Comparison of ENCODE assay signal across 16 cellular contexts in genomic region chr15:70436428-70436827, GRCh38.
DNase-seq lines count a peak whose midpoint lies in the region; ATAC-seq, FAIRE-seq and TF ChIP-seq lines count a peak whose summit lies in the region.
"Had no signal": no experiment of that assay in that cellular context is flagged by ENCODE, and none has a peak within 500 bp of the region (broad histone marks: within the 10 kb centered on the region; RNA-seq: fewer than 3 reads in every experiment).

No MANE protein-coding gene starts in this region.

- POLR2A ChIA-PET in activated CD4-positive, alpha-beta memory T cell treated with anti-CD3 and anti-CD28 coated beads for 36 hours (lab: Charles Lee): no interaction called here
- POLR2A ChIA-PET in activated CD4-positive, alpha-beta memory T cell treated with anti-CD3 and anti-CD28 coated beads, Interleukin-2, amount 10 ng/mL, durations not matched to agents 7 days and 5 days (lab: Charles Lee): no interaction called here
- POLR2A ChIA-PET in GM12878 (lab: Charles Lee): interaction anchor here (1.0 kb wide), 1 partner anchor 27 kb away, joined by 4 read pairs; no protein-coding TSS in a partner anchor

- RAD21 ChIA-PET in GM12878 (lab: Charles Lee; ENCODE audit: unreplicated experiment): no interaction called here

- H3K4me3 ChIP-seq in GM12878 (no peak overlapping the region; the same call in 1 of the 2 replicates), mammary epithelial cell (replicated peaks in 1 of 3; ENCODE audit: insufficient read depth in 1 of 3, low read depth in 2 of 3, low read length in 3 of 3) (no peak overlapping the region)
- H3K4me3 ChIP-seq: A549 had no signal

- H3K4me3 Mint-ChIP-seq in activated CD4-positive, alpha-beta memory T cell treated with anti-CD3 and anti-CD28 coated beads for 36 hours: no peak overlapping the region
- H3K4me3 Mint-ChIP-seq in activated CD4-positive, alpha-beta memory T cell treated with anti-CD3 and anti-CD28 coated beads, Interleukin-2, amount 10 ng/mL, durations not matched to agents 7 days and 5 days: no peak overlapping the region
- H3K4me3 Mint-ChIP-seq in activated T-helper 1 cell treated with anti-CD3 and anti-CD28 coated beads, Interleukin-12 subunit alpha, Interleukin-12 subunit beta, Interleukin-2, Interleukin-4 antibody, amounts not matched to agents 30 ng/mL and 10 ng/mL and 1 ng/mL, durations not matched to agents 14 hours and 24 hours and 36 hours: no peak overlapping the region

- BruUV-seq in GM12878 (replicated peaks; lab: Mats Ljungman, UMichigan) (no TSS peak), mammary epithelial cell (replicated peaks; lab: Mats Ljungman, UMichigan) (no TSS peak)

- in situ Hi-C loops in GM12878 (cut with MboI) (no loop called here), mammary epithelial cell (cut with MboI; ENCODE audit: low sequenced_read_pairs in 2 of 2) (no loop called here)

- H3K9me3 ChIP-seq in GM12878 (replicated peaks; ENCODE audit: control insufficient read depth, insufficient read depth, low read length): no peaks in the 10 kb centered on the region
- no peaks in the 10 kb centered on the region for H3K9me3 ChIP-seq in mammary epithelial cell (replicated peaks; ENCODE audit: insufficient read depth, low read length)
- H3K9me3 ChIP-seq: A549 had no signal

- H3K9me3 Mint-ChIP-seq in activated CD4-positive, alpha-beta memory T cell treated with anti-CD3 and anti-CD28 coated beads for 36 hours: no peaks in the 10 kb centered on the region
- no peaks in the 10 kb centered on the region for H3K9me3 Mint-ChIP-seq in activated CD4-positive, alpha-beta memory T cell treated with anti-CD3 and anti-CD28 coated beads, Interleukin-2, amount 10 ng/mL, durations not matched to agents 7 days and 5 days
- no peaks in the 10 kb centered on the region for H3K9me3 Mint-ChIP-seq in activated T-helper 1 cell treated with anti-CD3 and anti-CD28 coated beads, Interleukin-12 subunit alpha, Interleukin-12 subunit beta, Interleukin-2, Interleukin-4 antibody, amounts not matched to agents 30 ng/mL and 10 ng/mL and 1 ng/mL, durations not matched to agents 14 hours and 24 hours and 36 hours
- H3K9me3 Mint-ChIP-seq: IgD-negative memory B cell had no signal

- TF ChIP-seq CTCF in GM12878 (IDR thresholded peaks at IDR 0.05 in 2 of 3, conservative IDR thresholded peaks at IDR 0.05 in 1 of 3; ENCODE audit: control insufficient read depth in 2 of 3, extremely low read depth in 1 of 3, insufficient read depth in 1 of 3, low read depth in 3 of 3, low read length in 3 of 3) (no peak), mammary epithelial cell (conservative IDR thresholded peaks at IDR 0.05 in 1 of 2, IDR thresholded peaks at IDR 0.05 in 1 of 2; ENCODE audit: extremely low read depth in 1 of 2, insufficient read depth in 1 of 2, low read depth in 1 of 2, low read length in 2 of 2) (no peak)

- SMC1A ChIA-PET in GM12878 (lab: Charles Lee; ENCODE audit: uncharacterized antibody, unreplicated experiment): interaction anchor here (0.6 kb wide), 1 partner anchor 457 kb away, joined by 3 read pairs; no protein-coding TSS in a partner anchor

- no peak overlapping the region for H3K27ac Mint-ChIP-seq in activated CD4-positive, alpha-beta memory T cell treated with anti-CD3 and anti-CD28 coated beads for 36 hours
- no peak overlapping the region for H3K27ac Mint-ChIP-seq in activated CD4-positive, alpha-beta memory T cell treated with anti-CD3 and anti-CD28 coated beads, Interleukin-2, amount 10 ng/mL, durations not matched to agents 7 days and 5 days
- H3K27ac Mint-ChIP-seq in activated T-helper 1 cell treated with anti-CD3 and anti-CD28 coated beads, Interleukin-12 subunit alpha, Interleukin-12 subunit beta, Interleukin-2, Interleukin-4 antibody, amounts not matched to agents 30 ng/mL and 10 ng/mL and 1 ng/mL, durations not matched to agents 14 hours and 24 hours and 36 hours: no peak overlapping the region

- ATAC-seq in GM21529 (IDR thresholded peaks at IDR 0.05; ENCODE audit: unreplicated experiment): peak; percentile 46
- ATAC-seq in HG03432 (IDR thresholded peaks at IDR 0.05; ENCODE audit: unreplicated experiment): peak; percentile 59
- peak; percentile 75 for ATAC-seq in GM12878
- ATAC-seq: A549 had no signal

- CTCF ChIA-PET in activated CD4-positive, alpha-beta memory T cell treated with anti-CD3 and anti-CD28 coated beads for 36 hours (lab: Charles Lee): interaction anchor here (0.6 to 1.2 kb wide), 2 partner anchors 50 to 993 kb away, joined by 3 read pairs; no protein-coding TSS in a partner anchor
- CTCF ChIA-PET in activated CD4-positive, alpha-beta memory T cell treated with anti-CD3 and anti-CD28 coated beads, Interleukin-2, amount 10 ng/mL, durations not matched to agents 7 days and 5 days (lab: Charles Lee): no interaction called here
- CTCF ChIA-PET in GM12878 (lab: Yijun Ruan, JAX): interaction anchor here (1.4 kb wide), 1 partner anchor 9 kb away, joined by 3 read pairs; no protein-coding TSS in a partner anchor
- CTCF ChIA-PET in mammary epithelial cell (lab: Charles Lee; ENCODE audit: low non-redundant PET): no interaction called here

- dilution Hi-C loops in mammary epithelial cell (cut with HindIII; ENCODE audit: low sequenced_read_pairs): no loop called here

- FAIRE-seq in GM12878 (lab: Jason Lieb, UNC): peak; percentile 49
- FAIRE-seq: A549, keratinocyte had no signal

- H3K27ac ChIP-seq in GM12878 (ENCODE audit: control insufficient read depth, insufficient read depth) (peak overlapping the region; percentile 4; the same call in 1 of the 2 replicates), mammary epithelial cell (ENCODE audit: insufficient read depth, low read depth, low read length) (no peak overlapping the region)
- H3K27ac ChIP-seq: A549, parathyroid adenoma had no signal

- H3K4me2 ChIP-seq in GM12878 (ENCODE audit: control insufficient read depth, insufficient read depth) (peak overlapping the region; percentile 64), mammary epithelial cell (ENCODE audit: insufficient read depth, low read depth, low read length) (no peak overlapping the region)
- H3K4me2 ChIP-seq: A549 had no signal

- H4K20me1 ChIP-seq in GM12878 (ENCODE audit: control insufficient read depth, insufficient read depth): no peaks in the 10 kb centered on the region
- no peaks in the 10 kb centered on the region for H4K20me1 ChIP-seq in mammary epithelial cell (ENCODE audit: insufficient read depth, low read length)

- no peak for TF ChIP-seq RAD21 in GM12878 (IDR thresholded peaks at IDR 0.05; ENCODE audit: insufficient read depth, low read depth, low read length)

- TF ChIP-seq EP300 in GM12878 (IDR thresholded peaks at IDR 0.05; ENCODE audit: borderline replicate concordance in 1 of 2, control insufficient read depth in 1 of 2, low read depth in 2 of 2, low read length in 2 of 2): no peak

- H2AFZ ChIP-seq in GM12878 (ENCODE audit: control insufficient read depth, low read depth, low read length) (no peak overlapping the region; the same call in 1 of the 2 replicates), mammary epithelial cell (ENCODE audit: low read depth, low read length) (no peak overlapping the region)
- H2AFZ ChIP-seq: parathyroid adenoma had no signal

- H3K27me3 Mint-ChIP-seq in activated CD4-positive, alpha-beta memory T cell treated with anti-CD3 and anti-CD28 coated beads for 36 hours: no peaks in the 10 kb centered on the region
- H3K27me3 Mint-ChIP-seq in activated CD4-positive, alpha-beta memory T cell treated with anti-CD3 and anti-CD28 coated beads, Interleukin-2, amount 10 ng/mL, durations not matched to agents 7 days and 5 days: peaks cover 7% of the 10 kb centered on the region
- H3K27me3 Mint-ChIP-seq in activated T-helper 1 cell treated with anti-CD3 and anti-CD28 coated beads, Interleukin-12 subunit alpha, Interleukin-12 subunit beta, Interleukin-2, Interleukin-4 antibody, amounts not matched to agents 30 ng/mL and 10 ng/mL and 1 ng/mL, durations not matched to agents 14 hours and 24 hours and 36 hours (ENCODE audit: insufficient read depth): peaks cover 31% of the 10 kb centered on the region

- intact Hi-C loops in activated CD4-positive, alpha-beta memory T cell treated with anti-CD3 and anti-CD28 coated beads for 36 hours (cut with micrococcal nuclease): no loop called here
- intact Hi-C loops in GM12878 (cut with micrococcal nuclease; ENCODE audit: unreplicated experiment) (no loop called here), mammary epithelial cell (cut with micrococcal nuclease) (loop anchor here (10.0 kb wide), 2 partner anchors 162 to 342 kb away; partner anchors contain the start of gene TLE3)
- intact Hi-C loops in activated T-helper 1 cell treated with anti-CD3 and anti-CD28 coated beads, Interleukin-12 subunit alpha, Interleukin-12 subunit beta, Interleukin-2, Interleukin-4 antibody, amounts not matched to agents 30 ng/mL and 10 ng/mL and 1 ng/mL, durations not matched to agents 14 hours and 24 hours and 36 hours (cut with micrococcal nuclease): loop anchor here (1.0 to 2.0 kb wide), 2 partner anchors 50 to 136 kb away; no protein-coding TSS in a partner anchor

- no peaks in the 10 kb centered on the region for H3K36me3 Mint-ChIP-seq in activated CD4-positive, alpha-beta memory T cell treated with anti-CD3 and anti-CD28 coated beads for 36 hours
- no peaks in the 10 kb centered on the region for H3K36me3 Mint-ChIP-seq in activated CD4-positive, alpha-beta memory T cell treated with anti-CD3 and anti-CD28 coated beads, Interleukin-2, amount 10 ng/mL, durations not matched to agents 7 days and 5 days (ENCODE audit: low read depth)
- H3K36me3 Mint-ChIP-seq in activated T-helper 1 cell treated with anti-CD3 and anti-CD28 coated beads, Interleukin-12 subunit alpha, Interleukin-12 subunit beta, Interleukin-2, Interleukin-4 antibody, amounts not matched to agents 30 ng/mL and 10 ng/mL and 1 ng/mL, durations not matched to agents 14 hours and 24 hours and 36 hours (ENCODE audit: low read depth): no peaks in the 10 kb centered on the region

- TF ChIP-seq POLR2A in GM12878 (IDR thresholded peaks at IDR 0.05; ENCODE audit: low read depth, low read length): no peak

- H3K27me3 ChIP-seq in GM12878 (replicated peaks in 1 of 2; ENCODE audit: control insufficient read depth in 2 of 2, insufficient read depth in 2 of 2, low read length in 1 of 2): no peaks in the 10 kb centered on the region; a peak in 1 of 4 replicates
- H3K27me3 ChIP-seq in mammary epithelial cell (ENCODE audit: insufficient read depth, low read length): no peaks in the 10 kb centered on the region

- H3K4me1 Mint-ChIP-seq in activated CD4-positive, alpha-beta memory T cell treated with anti-CD3 and anti-CD28 coated beads for 36 hours (ENCODE audit: low read depth): peaks cover 21% of the 10 kb centered on the region
- peaks cover 22% of the 10 kb centered on the region for H3K4me1 Mint-ChIP-seq in activated CD4-positive, alpha-beta memory T cell treated with anti-CD3 and anti-CD28 coated beads, Interleukin-2, amount 10 ng/mL, durations not matched to agents 7 days and 5 days
- H3K4me1 Mint-ChIP-seq in activated T-helper 1 cell treated with anti-CD3 and anti-CD28 coated beads, Interleukin-12 subunit alpha, Interleukin-12 subunit beta, Interleukin-2, Interleukin-4 antibody, amounts not matched to agents 30 ng/mL and 10 ng/mL and 1 ng/mL, durations not matched to agents 14 hours and 24 hours and 36 hours (ENCODE audit: low read depth): peaks cover 24% of the 10 kb centered on the region

- peaks cover 29% of the 10 kb centered on the region for H3K4me1 ChIP-seq in GM12878 (ENCODE audit: control insufficient read depth, insufficient read depth, low read length)
- H3K4me1 ChIP-seq in mammary epithelial cell (ENCODE audit: insufficient read depth, low read length): peaks cover 10% of the 10 kb centered on the region

- WGBS in GM12878 (ENCODE audit: insufficient coverage, insufficient replicate concordance, low lambda C conversion rate, missing lambda C conversion rate): 0% methylated on average over 3 of the region's 3 CpGs
- 83% methylated on average over 3 of the region's 3 CpGs for WGBS in mammary epithelial cell (ENCODE audit: low coverage, missing lambda C conversion rate)

- H3K36me3 ChIP-seq in GM12878 (ENCODE audit: control insufficient read depth in 2 of 2, insufficient read depth in 2 of 2, low read length in 1 of 2) (no peaks in the 10 kb centered on the region), mammary epithelial cell (ENCODE audit: insufficient read depth, low read length) (no peaks in the 10 kb centered on the region)

- DNase-seq in activated CD4-positive, alpha-beta memory T cell treated with anti-CD3 and anti-CD28 coated beads for 36 hours: peak; percentile 38
- no peak for DNase-seq in activated CD4-positive, alpha-beta memory T cell treated with anti-CD3 and anti-CD28 coated beads, Interleukin-2, amount 10 ng/mL, durations not matched to agents 7 days and 5 days
- DNase-seq in GM12878 (ENCODE audit: low read depth, low spot score) (peak; percentile 55), mammary epithelial cell (no peak), middle frontal gyrus (ENCODE audit: extremely low spot score, low spot score) (no peak)
- DNase-seq in activated T-helper 1 cell treated with anti-CD3 and anti-CD28 coated beads, Interleukin-12 subunit alpha, Interleukin-12 subunit beta, Interleukin-2, Interleukin-4 antibody, amounts not matched to agents 30 ng/mL and 10 ng/mL and 1 ng/mL, durations not matched to agents 14 hours and 24 hours and 36 hours (ENCODE audit: low spot score): no peak
- DNase-seq: activated effector memory CD4-positive, alpha-beta T cell treated with anti-CD3 and anti-CD28 coated beads, Interleukin-2, amount 50 U/mL, for 16 hours; COR-L47; NCI-H1694 treated with DMSO at 0.1 percent for 48 hours; stimulated activated CD8-positive, alpha-beta memory T cell treated with anti-CD3 and anti-CD28 coated beads, Interleukin-4, amount 100 ng/mL, for 48 hours had no signal

- H3K79me2 ChIP-seq in GM12878 (ENCODE audit: control insufficient read depth, insufficient read depth, low read length) (no peaks in the 10 kb centered on the region), mammary epithelial cell (ENCODE audit: insufficient read depth, low read length) (no peaks in the 10 kb centered on the region)
- H3K79me2 ChIP-seq: parathyroid adenoma had no signal

- no peak overlapping the region for H3K9ac ChIP-seq in GM12878 (ENCODE audit: control insufficient read depth, insufficient read depth, low read length)
- no peak overlapping the region for H3K9ac ChIP-seq in mammary epithelial cell (ENCODE audit: insufficient read depth, low read length)
- H3K9ac ChIP-seq: parathyroid adenoma had no signal

Comparison
In these comparisons a context has a peak if more than half of its experiments do, and no peak if none do; other contexts are left out.
1. DNase-seq: peak in activated CD4-positive, alpha-beta memory T cell treated with anti-CD3 and anti-CD28 coated beads for 36 hours (single experiment) and GM12878 (single experiment); none in activated CD4-positive, alpha-beta memory T cell treated with anti-CD3 and anti-CD28 coated beads, Interleukin-2, amount 10 ng/mL, durations not matched to agents 7 days and 5 days (single experiment), activated T-helper 1 cell treated with anti-CD3 and anti-CD28 coated beads, Interleukin-12 subunit alpha, Interleukin-12 subunit beta, Interleukin-2, Interleukin-4 antibody, amounts not matched to agents 30 ng/mL and 10 ng/mL and 1 ng/mL, durations not matched to agents 14 hours and 24 hours and 36 hours (single experiment), mammary epithelial cell (single experiment) and middle frontal gyrus (single experiment).
2. CTCF ChIA-PET loops: an anchor here in activated CD4-positive, alpha-beta memory T cell treated with anti-CD3 and anti-CD28 coated beads for 36 hours (0.6 to 1.2 kb wide) and GM12878 (1.4 kb wide); none called in activated CD4-positive, alpha-beta memory T cell treated with anti-CD3 and anti-CD28 coated beads, Interleukin-2, amount 10 ng/mL, durations not matched to agents 7 days and 5 days and mammary epithelial cell.
3. intact Hi-C loops: an anchor here in activated T-helper 1 cell treated with anti-CD3 and anti-CD28 coated beads, Interleukin-12 subunit alpha, Interleukin-12 subunit beta, Interleukin-2, Interleukin-4 antibody, amounts not matched to agents 30 ng/mL and 10 ng/mL and 1 ng/mL, durations not matched to agents 14 hours and 24 hours and 36 hours (1.0 to 2.0 kb wide) and mammary epithelial cell (10.0 kb wide); none called in activated CD4-positive, alpha-beta memory T cell treated with anti-CD3 and anti-CD28 coated beads for 36 hours and GM12878.
4. Peak in every context shown above with its lines, with median percentiles within 50 percentile points of each other: ATAC-seq.